In genomic region chr12:52741378-52742195, GRCh38 we compare ENCODE assay signal across 2 cellular contexts.
TF ChIP-seq lines count a peak whose summit lies in the region.

No MANE protein-coding gene starts in this region.

TF ChIP-seq in IMR-90, 13 proteins besides CTCF, POLR2A, EP300 and RAD21:
- no peak for TF ChIP-seq CHD1 (IDR thresholded peaks at IDR 0.05; ENCODE audit: low read depth, low read length)
- TF ChIP-seq MAFK (IDR thresholded peaks at IDR 0.05; ENCODE audit: low read depth, low read length): no peak
- TF ChIP-seq BHLHE40 (IDR thresholded peaks at IDR 0.05; ENCODE audit: low read depth, low read length): no peak
- TF ChIP-seq NFE2L2 (IDR thresholded peaks at IDR 0.05; ENCODE audit: low read depth, low read length): no peak
- no peak for TF ChIP-seq FOS (IDR thresholded peaks at IDR 0.05; ENCODE audit: low read depth, low read length)
- TF ChIP-seq RFX5 (IDR thresholded peaks at IDR 0.05; ENCODE audit: low read depth, low read length): no peak
- no peak for TF ChIP-seq ELK1 (IDR thresholded peaks at IDR 0.05; ENCODE audit: borderline replicate concordance, low read depth, low read length)
- TF ChIP-seq MXI1 (IDR thresholded peaks at IDR 0.05; ENCODE audit: borderline replicate concordance, low read depth, low read length): no peak
- no peak for TF ChIP-seq CEBPB (IDR thresholded peaks at IDR 0.05; ENCODE audit: low read depth, low read length)
- no peak for TF ChIP-seq USF2 (IDR thresholded peaks at IDR 0.05; ENCODE audit: low read depth, low read length)
- TF ChIP-seq SMC3 (IDR thresholded peaks at IDR 0.05; ENCODE audit: low read depth, low read length): no peak
- TF ChIP-seq MAZ (IDR thresholded peaks at IDR 0.05; ENCODE audit: borderline replicate concordance, low read depth, low read length): no peak
- no peak for TF ChIP-seq RCOR1 (IDR thresholded peaks at IDR 0.05; ENCODE audit: insufficient replicate concordance, low read length)
TF ChIP-seq in IMR-90: peak in this region for 0.

TF ChIP-seq in H1, 55 proteins besides CTCF, POLR2A, EP300 and RAD21:
- TF ChIP-seq SIN3A (conservative IDR thresholded peaks at IDR 0.05 in 1 of 2, IDR thresholded peaks at IDR 0.05 in 1 of 2; ENCODE audit: low read depth in 1 of 2, low read length in 2 of 2): 0 out of 4 replicates have a peak, but pooled peaks have one; percentile 30 to 81
- TF ChIP-seq GABPA (IDR thresholded peaks at IDR 0.05; ENCODE audit: borderline replicate concordance, insufficient read depth, low read length): peak; percentile 38; the same call in 1 of the 2 replicates
- no peak for TF ChIP-seq HDAC6 (IDR thresholded peaks at IDR 0.05; ENCODE audit: low read depth, low read length)
